17 cellular contexts compared by ENCODE assay signal in the genomic region with DNA sequence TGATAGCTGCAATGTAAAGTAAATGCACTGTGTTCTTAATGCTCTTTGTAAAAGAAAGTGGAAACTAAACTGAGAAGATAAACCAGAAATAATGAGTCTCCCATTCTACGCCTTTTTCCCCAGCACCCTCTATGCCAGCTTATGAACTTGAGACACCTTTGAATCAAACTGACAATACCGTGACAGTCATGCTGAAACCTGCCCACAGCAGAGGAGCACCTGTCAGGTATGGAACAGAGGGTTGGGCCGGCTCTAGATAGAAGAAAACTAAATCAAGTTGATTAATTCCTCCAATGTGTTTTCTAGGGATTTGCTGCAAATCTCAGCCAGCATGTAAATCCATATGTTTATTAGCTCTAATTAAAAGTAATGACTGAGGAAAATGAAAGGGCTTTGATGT.
DNase-seq lines count a peak whose midpoint lies in the region; ATAC-seq and TF ChIP-seq lines count a peak whose summit lies in the region.
"Had no signal": no experiment of that assay in that cellular context is flagged by ENCODE, and none has a peak within 500 bp of the region (broad histone marks: within the 10 kb centered on the region; RNA-seq: fewer than 3 reads in every experiment).

No MANE protein-coding gene starts in this region.

- H3K27me3 Mint-ChIP-seq in activated T-cell treated with anti-CD3 and anti-CD28 coated beads, Interleukin-2, amount 50 U/mL, for 72 hours (ENCODE audit: low read depth) = no peaks in the 10 kb centered on the region
- H3K27me3 Mint-ChIP-seq: T-helper 17 cell had no signal

- H3K4me1 Mint-ChIP-seq in activated T-cell treated with anti-CD3 and anti-CD28 coated beads, Interleukin-2, amount 50 U/mL, for 72 hours (ENCODE audit: low read depth) = no peaks in the 10 kb centered on the region
- H3K4me1 Mint-ChIP-seq: T-helper 17 cell had no signal

- DNase-seq in DMS153 (lab: John Stamatoyannopoulos, UW) (peak; percentile 9), DMS153 treated with DMSO at 0.1 percent for 48 hours (lab: John Stamatoyannopoulos, UW; ENCODE audit: unreplicated experiment) (no peak), NCI-H345 (lab: John Stamatoyannopoulos, UW) (peak; percentile 30), epithelial cell of esophagus (ENCODE audit: low read depth) (peak; percentile 63), Kasumi-1 (lab: John Stamatoyannopoulos, UW) (no peak)
- no peak for DNase-seq in activated T-cell treated with anti-CD3 and anti-CD28 coated beads, Interleukin-2, amount 50 U/mL, for 72 hours
- DNase-seq: C1 segment of cervical spinal cord, KBM-7, NCI-H1092, SHP77, T-helper 17 cell had no signal

- H3K9me3 ChIP-seq in HEK293 (ENCODE audit: control insufficient read depth, insufficient read depth, low read depth, low read length) = no peaks in the 10 kb centered on the region

- H3K36me3 ChIP-seq in HEK293 (ENCODE audit: control insufficient read depth in 2 of 2, insufficient read depth in 1 of 2, low read length in 2 of 2) = no peaks in the 10 kb centered on the region

- CTCF ChIA-PET in HEK293 (lab: Yijun Ruan, JAX) = interaction anchor here (1.0 to 1.5 kb wide), 4 partner anchors 12 to 306 kb away, joined by 3 to 5 read pairs (median 4); no protein-coding TSS in a partner anchor

- no peaks in the 10 kb centered on the region for H3K36me3 Mint-ChIP-seq in activated T-cell treated with anti-CD3 and anti-CD28 coated beads, Interleukin-2, amount 50 U/mL, for 72 hours (ENCODE audit: insufficient read depth in 2 of 2)

- H3K27ac ChIP-seq in HEK293 (ENCODE audit: extremely low read depth, low read depth, low read length) = no peak overlapping the region
- H3K27ac ChIP-seq: 22Rv1, HL-60 had no signal

- no peaks in the 10 kb centered on the region for H3K9me3 Mint-ChIP-seq in activated T-cell treated with anti-CD3 and anti-CD28 coated beads, Interleukin-2, amount 50 U/mL, for 72 hours

- no peak for ATAC-seq in GM21526 (IDR thresholded peaks at IDR 0.05; ENCODE audit: low FRiP score, unreplicated experiment)
- no peak for ATAC-seq in activated T-cell treated with anti-CD3 and anti-CD28 coated beads, Interleukin-2, amount 50 U/mL, for 72 hours (replicated peaks in 1 of 2)
- ATAC-seq: GM12878, Panc1, T-helper 17 cell had no signal

- no peak overlapping the region for H3K4me3 ChIP-seq in HEK293 (ENCODE audit: low read depth, low read length)
- H3K4me3 ChIP-seq in epithelial cell of esophagus (ENCODE audit: low read length) = no peak overlapping the region
- H3K4me3 ChIP-seq: GM12878 had no signal

- POLR2A ChIA-PET in HEK293 (lab: Yijun Ruan, JAX) = no interaction called here

- H3K4me1 ChIP-seq in HEK293 (ENCODE audit: control insufficient read depth, insufficient read depth, low read length) = no peaks in the 10 kb centered on the region

- H3K27ac Mint-ChIP-seq in activated T-cell treated with anti-CD3 and anti-CD28 coated beads, Interleukin-2, amount 50 U/mL, for 72 hours = no peak overlapping the region
- H3K27ac Mint-ChIP-seq: T-helper 17 cell had no signal

- no peak for TF ChIP-seq CTCF in HEK293 (tag by site-specific recombination; IDR thresholded peaks at IDR 0.05)
- no peak for TF ChIP-seq CTCF in epithelial cell of esophagus (IDR thresholded peaks at IDR 0.05; ENCODE audit: insufficient read depth, low read depth, low read length, missing control alignments)

- H3K4me3 Mint-ChIP-seq in activated T-cell treated with anti-CD3 and anti-CD28 coated beads, Interleukin-2, amount 50 U/mL, for 72 hours = no peak overlapping the region
- H3K4me3 Mint-ChIP-seq: T-helper 17 cell had no signal

TF ChIP-seq in HEK293, 187 proteins besides CTCF, POLR2A, EP300 and RAD21:
- TF ChIP-seq ZNF202 (tag by site-specific recombination; IDR thresholded peaks at IDR 0.05; ENCODE audit: borderline replicate concordance) (no peak), ZNF174 (tag by site-specific recombination; IDR thresholded peaks at IDR 0.05) (no peak), ZNF629 (tag by site-specific recombination; IDR thresholded peaks at IDR 0.05) (no peak), GFI1B (tag by site-specific recombination; IDR thresholded peaks at IDR 0.05) (no peak), SCRT1 (tag by site-specific recombination; IDR thresholded peaks at IDR 0.05; ENCODE audit: borderline replicate concordance) (no peak), ZNF558 (tag by site-specific recombination; IDR thresholded peaks at IDR 0.05) (no peak), ZBTB1 (tag by site-specific recombination; IDR thresholded peaks at IDR 0.05) (no peak), FEZF1 (tag by site-specific recombination; IDR thresholded peaks at IDR 0.05) (0 out of 2 replicates have a peak, but pooled peaks have one; percentile 20)
- TF ChIP-seq, protein P1, sequence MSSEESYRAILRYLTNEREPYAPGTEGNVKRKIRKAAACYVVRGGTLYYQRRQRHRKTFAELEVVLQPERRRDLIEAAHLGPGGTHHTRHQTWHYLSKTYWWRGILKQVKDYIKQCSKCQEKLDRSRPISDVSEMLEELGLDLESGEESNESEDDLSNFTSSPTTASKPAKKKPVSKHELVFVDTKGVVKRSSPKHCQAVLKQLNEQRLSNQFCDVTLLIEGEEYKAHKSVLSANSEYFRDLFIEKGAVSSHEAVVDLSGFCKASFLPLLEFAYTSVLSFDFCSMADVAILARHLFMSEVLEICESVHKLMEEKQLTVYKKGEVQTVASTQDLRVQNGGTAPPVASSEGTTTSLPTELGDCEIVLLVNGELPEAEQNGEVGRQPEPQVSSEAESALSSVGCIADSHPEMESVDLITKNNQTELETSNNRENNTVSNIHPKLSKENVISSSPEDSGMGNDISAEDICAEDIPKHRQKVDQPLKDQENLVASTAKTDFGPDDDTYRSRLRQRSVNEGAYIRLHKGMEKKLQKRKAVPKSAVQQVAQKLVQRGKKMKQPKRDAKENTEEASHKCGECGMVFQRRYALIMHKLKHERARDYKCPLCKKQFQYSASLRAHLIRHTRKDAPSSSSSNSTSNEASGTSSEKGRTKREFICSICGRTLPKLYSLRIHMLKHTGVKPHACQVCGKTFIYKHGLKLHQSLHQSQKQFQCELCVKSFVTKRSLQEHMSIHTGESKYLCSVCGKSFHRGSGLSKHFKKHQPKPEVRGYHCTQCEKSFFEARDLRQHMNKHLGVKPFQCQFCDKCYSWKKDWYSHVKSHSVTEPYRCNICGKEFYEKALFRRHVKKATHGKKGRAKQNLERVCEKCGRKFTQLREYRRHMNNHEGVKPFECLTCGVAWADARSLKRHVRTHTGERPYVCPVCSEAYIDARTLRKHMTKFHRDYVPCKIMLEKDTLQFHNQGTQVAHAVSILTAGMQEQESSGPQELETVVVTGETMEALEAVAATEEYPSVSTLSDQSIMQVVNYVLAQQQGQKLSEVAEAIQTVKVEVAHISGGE (tag by site-specific recombination; conservative IDR thresholded peaks at IDR 0.05; ENCODE audit: low read depth) = no peak

Comparison
In these comparisons a context has a peak if more than half of its experiments do, and no peak if none do; other contexts are left out.
1. DNase-seq: peak in DMS153 (single experiment), NCI-H345 (single experiment) and epithelial cell of esophagus (single experiment); none in DMS153 treated with DMSO at 0.1 percent for 48 hours (single experiment), activated T-cell treated with anti-CD3 and anti-CD28 coated beads, Interleukin-2, amount 50 U/mL, for 72 hours (0 of 2) and Kasumi-1 (0 of 2).